Comparison of ENCODE assay signal across 8 cellular contexts in genomic region chr15:70099966-70100494, GRCh38. TPM values are rescaled to one million over a fixed set of nuclear protein-coding genes. Genes with fewer than 3 reads are reported as not detected.
DNase-seq lines count a peak whose midpoint lies in the region; ATAC-seq and TF ChIP-seq lines count a peak whose summit lies in the region.

No MANE protein-coding gene starts in this region.

- ATAC-seq in heart right ventricle (no peak), left ventricle myocardium superior (no peak), T-cell (replicated peaks in 1 of 4) (no peak), GM21528 (IDR thresholded peaks at IDR 0.05; ENCODE audit: low FRiP score, unreplicated experiment) (no peak), HG03095 (IDR thresholded peaks at IDR 0.05; ENCODE audit: unreplicated experiment) (no peak)

- H3K9me3 Mint-ChIP-seq in T-cell = no peaks in the 10 kb centered on the region

- peaks cover 14 to 43% (median 32%) of the 10 kb centered on the region in 3 donors for H3K4me1 Mint-ChIP-seq in T-cell

- H3K4me3 ChIP-seq in heart right ventricle (peak overlapping the region in 9 of 10 donors; percentile 9 to 69 (median 39)), epithelial cell of esophagus (ENCODE audit: low read length) (peak overlapping the region; percentile 23)

- no peak for TF ChIP-seq CTCF in heart right ventricle (IDR thresholded peaks at IDR 0.05)
- no peak for TF ChIP-seq CTCF in epithelial cell of esophagus (IDR thresholded peaks at IDR 0.05; ENCODE audit: insufficient read depth, low read depth, low read length, missing control alignments)

- DNase-seq in heart right ventricle (no peak), left ventricle myocardium superior (no peak), T-cell (peak in 2 of 34 experiments; percentile 7 to 14), epithelial cell of esophagus (ENCODE audit: low read depth) (no peak), renal cortical epithelial cell (ENCODE audit: low read depth) (peak; percentile 47), cortex of kidney (lab: John Stamatoyannopoulos, UW) (no peak)

- CTCF ChIA-PET in T-cell (lab: Charles Lee) = interaction anchor here in 1 of 2 donors (0.7 to 1.3 kb wide), 6 partner anchors 77 to 550 kb away, joined by 3 to 12 read pairs (median 4); no protein-coding TSS in a partner anchor

- H3K4me3 Mint-ChIP-seq in T-cell = peak overlapping the region; percentile 94 to 96 (median 94)

- H3K27me3 Mint-ChIP-seq in T-cell = peaks cover 0 to 4% of the 10 kb centered on the region in 2 donors

- H3K27ac Mint-ChIP-seq in T-cell = peak overlapping the region in 1 of 2 donors; percentile 57

- 1 to 3% methylated on average over 16 to 17 of the region's 17 CpGs for WGBS in heart right ventricle, 2 donors

- intact Hi-C loops in heart right ventricle (cut with DNase I) = loop anchor here in 9 of 10 donors (2.0 to 10.0 kb wide), 15 partner anchors 57 to 625 kb away; no protein-coding TSS in a partner anchor
- intact Hi-C loops in left ventricle myocardium superior (cut with micrococcal nuclease) = loop anchor here (10.0 kb wide), 1 partner anchor 165 kb away; no protein-coding TSS in a partner anchor

- peaks cover 24 to 66% (median 48%) of the 10 kb centered on the region in 9 donors for H3K4me1 ChIP-seq in heart right ventricle

- H3K27ac ChIP-seq in heart right ventricle = peak overlapping the region in 9 of 10 donors; percentile 8 to 92 (median 67)

- POLR2A ChIA-PET in T-cell (lab: Charles Lee) = interaction anchor here in 1 of 2 donors (0.7 kb wide), 2 partner anchors 178 to 341 kb away, joined by 9 to 11 read pairs; no protein-coding TSS in a partner anchor

- H3K27me3 ChIP-seq in heart right ventricle = peaks cover 0 to 7% (median 0%) of the 10 kb centered on the region in 7 donors

- H3K36me3 ChIP-seq in heart right ventricle = no peaks in the 10 kb centered on the region

- no peaks in the 10 kb centered on the region for H3K9me3 ChIP-seq in heart right ventricle

- H3K36me3 Mint-ChIP-seq in T-cell = no peaks in the 10 kb centered on the region

RNA-seq across cellular contexts. Expression of gene TLE3, which starts 2.3 kb away (rescaled TPM):
- total RNA-seq in heart right ventricle (10 to 100 TPM in 9 of 10 donors, 1 to 10 TPM in 1; 9.7 to 21.7 (median 13.6) TPM), left ventricle myocardium superior (12.8 TPM), T-cell (100 to 1,000 TPM in 4 of 5 donors, 10 to 100 TPM in 1; 99.2 to 174 (median 160) TPM), renal cortical epithelial cell (12.9 and 31.4 TPM in 2 replicates)
- polyA plus RNA-seq in heart right ventricle = 1 to 10 TPM; 7.5 to 8.4 TPM
